1 cellular context compared by ENCODE assay signal in the genomic region with DNA sequence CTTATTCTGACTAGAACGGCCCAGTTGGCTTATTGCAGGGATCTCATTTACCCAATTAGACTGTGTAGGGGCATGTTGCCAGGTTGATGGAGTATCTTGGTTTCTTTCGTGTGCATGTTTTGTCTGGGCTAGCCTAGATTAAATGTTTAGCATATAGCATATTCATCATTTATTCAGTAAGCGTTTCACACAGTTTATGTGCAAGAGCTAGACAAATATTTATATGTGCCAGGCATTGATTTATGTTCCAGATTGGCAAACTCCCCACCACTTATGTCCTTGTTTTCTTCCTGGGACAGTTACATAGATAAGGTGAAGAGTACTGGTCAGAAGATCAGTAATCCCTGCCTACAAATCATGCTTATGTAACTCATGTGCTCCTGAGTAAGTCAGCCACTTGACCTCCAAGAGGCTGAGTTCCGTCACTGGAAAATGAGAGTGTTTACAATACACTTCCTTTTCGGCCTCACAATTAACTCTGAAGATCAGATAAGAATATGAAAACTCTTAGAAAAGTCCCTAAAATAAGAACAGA.
TF ChIP-seq lines count a peak whose summit lies in the region.

No MANE protein-coding gene starts in this region.

TF ChIP-seq in HEK293, 187 proteins besides CTCF, POLR2A, EP300 and RAD21 (continued from another document and continues in another):
- TF ChIP-seq, protein P1, sequence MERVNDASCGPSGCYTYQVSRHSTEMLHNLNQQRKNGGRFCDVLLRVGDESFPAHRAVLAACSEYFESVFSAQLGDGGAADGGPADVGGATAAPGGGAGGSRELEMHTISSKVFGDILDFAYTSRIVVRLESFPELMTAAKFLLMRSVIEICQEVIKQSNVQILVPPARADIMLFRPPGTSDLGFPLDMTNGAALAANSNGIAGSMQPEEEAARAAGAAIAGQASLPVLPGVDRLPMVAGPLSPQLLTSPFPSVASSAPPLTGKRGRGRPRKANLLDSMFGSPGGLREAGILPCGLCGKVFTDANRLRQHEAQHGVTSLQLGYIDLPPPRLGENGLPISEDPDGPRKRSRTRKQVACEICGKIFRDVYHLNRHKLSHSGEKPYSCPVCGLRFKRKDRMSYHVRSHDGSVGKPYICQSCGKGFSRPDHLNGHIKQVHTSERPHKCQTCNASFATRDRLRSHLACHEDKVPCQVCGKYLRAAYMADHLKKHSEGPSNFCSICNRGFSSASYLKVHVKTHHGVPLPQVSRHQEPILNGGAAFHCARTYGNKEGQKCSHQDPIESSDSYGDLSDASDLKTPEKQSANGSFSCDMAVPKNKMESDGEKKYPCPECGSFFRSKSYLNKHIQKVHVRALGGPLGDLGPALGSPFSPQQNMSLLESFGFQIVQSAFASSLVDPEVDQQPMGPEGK (tag by site-specific recombination; IDR thresholded peaks at IDR 0.05): peak; percentile 68
- TF ChIP-seq ZNF24 (tag by site-specific recombination; IDR thresholded peaks at IDR 0.05) (peak; percentile 94), ZNF350 (tag by site-specific recombination; IDR thresholded peaks at IDR 0.05) (no peak), REPIN1 (tag by site-specific recombination; IDR thresholded peaks at IDR 0.05; ENCODE audit: low read depth) (no peak), RBAK (tag by site-specific recombination; IDR thresholded peaks at IDR 0.05) (no peak), KLF16 (tag by site-specific recombination; IDR thresholded peaks at IDR 0.05) (no peak), KLF7 (tag by site-specific recombination; IDR thresholded peaks at IDR 0.05; ENCODE audit: borderline replicate concordance) (no peak), ZNF140 (tag by site-specific recombination; IDR thresholded peaks at IDR 0.05) (no peak), ZNF48 (tag by site-specific recombination; IDR thresholded peaks at IDR 0.05) (no peak), ZNF654 (tag by site-specific recombination; IDR thresholded peaks at IDR 0.05; ENCODE audit: low read depth) (no peak), ZNF621 (tag by site-specific recombination; IDR thresholded peaks at IDR 0.05) (no peak), ZNF560 (tag by site-specific recombination; IDR thresholded peaks at IDR 0.05; ENCODE audit: borderline replicate concordance) (no peak), ZNF433 (tag by site-specific recombination; IDR thresholded peaks at IDR 0.05; ENCODE audit: low read depth) (no peak), ZNF830 (tag by site-specific recombination; IDR thresholded peaks at IDR 0.05; ENCODE audit: low read depth) (no peak), ZNF248 (tag by site-specific recombination; IDR thresholded peaks at IDR 0.05) (no peak), ZNF843 (tag by site-specific recombination; IDR thresholded peaks at IDR 0.05) (peak; percentile 94), ZNF76 (tag by site-specific recombination; IDR thresholded peaks at IDR 0.05; ENCODE audit: borderline replicate concordance, low read depth) (0 out of 2 replicates have a peak, but pooled peaks have one; percentile 16), ZNF10 (tag by site-specific recombination; IDR thresholded peaks at IDR 0.05) (peak; percentile 88), ZNF394 (tag by site-specific recombination; IDR thresholded peaks at IDR 0.05; ENCODE audit: borderline replicate concordance) (peak; percentile 95), YY1 (tag by site-specific recombination; IDR thresholded peaks at IDR 0.05) (no peak), ZNF473 (tag by site-specific recombination; IDR thresholded peaks at IDR 0.05) (no peak), ZNF132 (tag by site-specific recombination; IDR thresholded peaks at IDR 0.05; ENCODE audit: borderline replicate concordance) (no peak), ZNF544 (tag by site-specific recombination; IDR thresholded peaks at IDR 0.05) (no peak), GFI1B (tag by site-specific recombination; IDR thresholded peaks at IDR 0.05) (peak; percentile 88), ZBTB7A (tag by site-specific recombination; IDR thresholded peaks at IDR 0.05; ENCODE audit: low read depth) (no peak), ZNF670 (tag by site-specific recombination; IDR thresholded peaks at IDR 0.05; ENCODE audit: low read depth) (no peak), SP3 (tag by site-specific recombination; IDR thresholded peaks at IDR 0.05) (0 out of 2 replicates have a peak, but pooled peaks have one; percentile 31), KLF9 (tag by site-specific recombination; IDR thresholded peaks at IDR 0.05; ENCODE audit: low read depth) (no peak), ZNF837 (tag by site-specific recombination; IDR thresholded peaks at IDR 0.05) (no peak), ZXDB (tag by site-specific recombination; IDR thresholded peaks at IDR 0.05) (peak; percentile 96), MYNN (tag by site-specific recombination; IDR thresholded peaks at IDR 0.05; ENCODE audit: borderline replicate concordance) (no peak), ZNF114 (tag by site-specific recombination; IDR thresholded peaks at IDR 0.05) (no peak), ZFP37 (tag by site-specific recombination; IDR thresholded peaks at IDR 0.05) (0 out of 2 replicates have a peak, but pooled peaks have one; percentile 72), ZNF561 (tag by site-specific recombination; IDR thresholded peaks at IDR 0.05; ENCODE audit: borderline replicate concordance) (0 out of 2 replicates have a peak, but pooled peaks have one; percentile 29), KLF8 (tag by site-specific recombination; IDR thresholded peaks at IDR 0.05) (peak; percentile 72), ZBTB17 (tag by site-specific recombination; IDR thresholded peaks at IDR 0.05) (peak; percentile 88), ZBTB20 (tag by site-specific recombination; IDR thresholded peaks at IDR 0.05) (no peak), ZNF302 (tag by site-specific recombination; IDR thresholded peaks at IDR 0.05; ENCODE audit: low read depth) (no peak), GLIS2 (tag by site-specific recombination; IDR thresholded peaks at IDR 0.05) (no peak), ZNF133 (tag by site-specific recombination; IDR thresholded peaks at IDR 0.05) (no peak), ZNF529 (tag by site-specific recombination; IDR thresholded peaks at IDR 0.05; ENCODE audit: insufficient replicate concordance) (no peak), GLI4 (tag by site-specific recombination; IDR thresholded peaks at IDR 0.05) (no peak), OVOL3 (tag by site-specific recombination; IDR thresholded peaks at IDR 0.05) (peak; percentile 99), ZEB2 (tag by site-specific recombination; IDR thresholded peaks at IDR 0.05) (peak; percentile 92; the same call in 1 of the 2 replicates), ZFHX2 (tag by site-specific recombination; conservative IDR thresholded peaks at IDR 0.05) (no peak), ZNF138 (tag by site-specific recombination; IDR thresholded peaks at IDR 0.05; ENCODE audit: borderline replicate concordance) (no peak), ZNF747 (tag by site-specific recombination; IDR thresholded peaks at IDR 0.05) (no peak), ZNF23 (tag by site-specific recombination; IDR thresholded peaks at IDR 0.05; ENCODE audit: borderline replicate concordance) (no peak), ZNF211 (tag by site-specific recombination; IDR thresholded peaks at IDR 0.05; ENCODE audit: low read depth) (no peak), SALL2 (tag by site-specific recombination; IDR thresholded peaks at IDR 0.05; ENCODE audit: borderline replicate concordance) (no peak), ZNF777 (tag by site-specific recombination; IDR thresholded peaks at IDR 0.05; ENCODE audit: borderline replicate concordance) (no peak)
- TF ChIP-seq, protein P2, sequence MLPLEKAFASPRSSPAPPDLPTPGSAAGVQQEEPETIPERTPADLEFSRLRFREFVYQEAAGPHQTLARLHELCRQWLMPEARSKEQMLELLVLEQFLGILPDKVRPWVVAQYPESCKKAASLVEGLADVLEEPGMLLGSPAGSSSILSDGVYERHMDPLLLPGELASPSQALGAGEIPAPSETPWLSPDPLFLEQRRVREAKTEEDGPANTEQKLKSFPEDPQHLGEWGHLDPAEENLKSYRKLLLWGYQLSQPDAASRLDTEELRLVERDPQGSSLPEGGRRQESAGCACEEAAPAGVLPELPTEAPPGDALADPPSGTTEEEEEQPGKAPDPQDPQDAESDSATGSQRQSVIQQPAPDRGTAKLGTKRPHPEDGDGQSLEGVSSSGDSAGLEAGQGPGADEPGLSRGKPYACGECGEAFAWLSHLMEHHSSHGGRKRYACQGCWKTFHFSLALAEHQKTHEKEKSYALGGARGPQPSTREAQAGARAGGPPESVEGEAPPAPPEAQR (tag by site-specific recombination; IDR thresholded peaks at IDR 0.05): no peak
- TF ChIP-seq, protein P3, sequence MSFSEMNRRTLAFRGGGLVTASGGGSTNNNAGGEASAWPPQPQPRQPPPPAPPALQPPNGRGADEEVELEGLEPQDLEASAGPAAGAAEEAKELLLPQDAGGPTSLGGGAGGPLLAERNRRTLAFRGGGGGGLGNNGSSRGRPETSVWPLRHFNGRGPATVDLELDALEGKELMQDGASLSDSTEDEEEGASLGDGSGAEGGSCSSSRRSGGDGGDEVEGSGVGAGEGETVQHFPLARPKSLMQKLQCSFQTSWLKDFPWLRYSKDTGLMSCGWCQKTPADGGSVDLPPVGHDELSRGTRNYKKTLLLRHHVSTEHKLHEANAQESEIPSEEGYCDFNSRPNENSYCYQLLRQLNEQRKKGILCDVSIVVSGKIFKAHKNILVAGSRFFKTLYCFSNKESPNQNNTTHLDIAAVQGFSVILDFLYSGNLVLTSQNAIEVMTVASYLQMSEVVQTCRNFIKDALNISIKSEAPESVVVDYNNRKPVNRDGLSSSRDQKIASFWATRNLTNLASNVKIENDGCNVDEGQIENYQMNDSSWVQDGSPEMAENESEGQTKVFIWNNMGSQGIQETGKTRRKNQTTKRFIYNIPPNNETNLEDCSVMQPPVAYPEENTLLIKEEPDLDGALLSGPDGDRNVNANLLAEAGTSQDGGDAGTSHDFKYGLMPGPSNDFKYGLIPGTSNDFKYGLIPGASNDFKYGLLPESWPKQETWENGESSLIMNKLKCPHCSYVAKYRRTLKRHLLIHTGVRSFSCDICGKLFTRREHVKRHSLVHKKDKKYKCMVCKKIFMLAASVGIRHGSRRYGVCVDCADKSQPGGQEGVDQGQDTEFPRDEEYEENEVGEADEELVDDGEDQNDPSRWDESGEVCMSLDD (tag by site-specific recombination; IDR thresholded peaks at IDR 0.05): no peak
- TF ChIP-seq, protein P4, sequence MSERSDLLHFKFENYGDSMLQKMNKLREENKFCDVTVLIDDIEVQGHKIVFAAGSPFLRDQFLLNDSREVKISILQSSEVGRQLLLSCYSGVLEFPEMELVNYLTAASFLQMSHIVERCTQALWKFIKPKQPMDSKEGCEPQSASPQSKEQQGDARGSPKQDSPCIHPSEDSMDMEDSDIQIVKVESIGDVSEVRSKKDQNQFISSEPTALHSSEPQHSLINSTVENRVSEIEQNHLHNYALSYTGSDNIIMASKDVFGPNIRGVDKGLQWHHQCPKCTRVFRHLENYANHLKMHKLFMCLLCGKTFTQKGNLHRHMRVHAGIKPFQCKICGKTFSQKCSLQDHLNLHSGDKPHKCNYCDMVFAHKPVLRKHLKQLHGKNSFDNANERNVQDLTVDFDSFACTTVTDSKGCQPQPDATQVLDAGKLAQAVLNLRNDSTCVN (tag by site-specific recombination; optimal IDR thresholded peaks at IDR 0.05): no peak
- TF ChIP-seq, protein P5, sequence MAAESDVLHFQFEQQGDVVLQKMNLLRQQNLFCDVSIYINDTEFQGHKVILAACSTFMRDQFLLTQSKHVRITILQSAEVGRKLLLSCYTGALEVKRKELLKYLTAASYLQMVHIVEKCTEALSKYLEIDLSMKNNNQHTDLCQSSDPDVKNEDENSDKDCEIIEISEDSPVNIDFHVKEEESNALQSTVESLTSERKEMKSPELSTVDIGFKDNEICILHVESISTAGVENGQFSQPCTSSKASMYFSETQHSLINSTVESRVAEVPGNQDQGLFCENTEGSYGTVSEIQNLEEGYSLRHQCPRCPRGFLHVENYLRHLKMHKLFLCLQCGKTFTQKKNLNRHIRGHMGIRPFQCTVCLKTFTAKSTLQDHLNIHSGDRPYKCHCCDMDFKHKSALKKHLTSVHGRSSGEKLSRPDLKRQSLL (tag by site-specific recombination; IDR thresholded peaks at IDR 0.05): no peak
- TF ChIP-seq, protein P6, sequence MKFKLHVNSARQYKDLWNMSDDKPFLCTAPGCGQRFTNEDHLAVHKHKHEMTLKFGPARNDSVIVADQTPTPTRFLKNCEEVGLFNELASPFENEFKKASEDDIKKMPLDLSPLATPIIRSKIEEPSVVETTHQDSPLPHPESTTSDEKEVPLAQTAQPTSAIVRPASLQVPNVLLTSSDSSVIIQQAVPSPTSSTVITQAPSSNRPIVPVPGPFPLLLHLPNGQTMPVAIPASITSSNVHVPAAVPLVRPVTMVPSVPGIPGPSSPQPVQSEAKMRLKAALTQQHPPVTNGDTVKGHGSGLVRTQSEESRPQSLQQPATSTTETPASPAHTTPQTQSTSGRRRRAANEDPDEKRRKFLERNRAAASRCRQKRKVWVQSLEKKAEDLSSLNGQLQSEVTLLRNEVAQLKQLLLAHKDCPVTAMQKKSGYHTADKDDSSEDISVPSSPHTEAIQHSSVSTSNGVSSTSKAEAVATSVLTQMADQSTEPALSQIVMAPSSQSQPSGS (tag by site-specific recombination; IDR thresholded peaks at IDR 0.05; ENCODE audit: low read depth): no peak
- TF ChIP-seq, protein P7, sequence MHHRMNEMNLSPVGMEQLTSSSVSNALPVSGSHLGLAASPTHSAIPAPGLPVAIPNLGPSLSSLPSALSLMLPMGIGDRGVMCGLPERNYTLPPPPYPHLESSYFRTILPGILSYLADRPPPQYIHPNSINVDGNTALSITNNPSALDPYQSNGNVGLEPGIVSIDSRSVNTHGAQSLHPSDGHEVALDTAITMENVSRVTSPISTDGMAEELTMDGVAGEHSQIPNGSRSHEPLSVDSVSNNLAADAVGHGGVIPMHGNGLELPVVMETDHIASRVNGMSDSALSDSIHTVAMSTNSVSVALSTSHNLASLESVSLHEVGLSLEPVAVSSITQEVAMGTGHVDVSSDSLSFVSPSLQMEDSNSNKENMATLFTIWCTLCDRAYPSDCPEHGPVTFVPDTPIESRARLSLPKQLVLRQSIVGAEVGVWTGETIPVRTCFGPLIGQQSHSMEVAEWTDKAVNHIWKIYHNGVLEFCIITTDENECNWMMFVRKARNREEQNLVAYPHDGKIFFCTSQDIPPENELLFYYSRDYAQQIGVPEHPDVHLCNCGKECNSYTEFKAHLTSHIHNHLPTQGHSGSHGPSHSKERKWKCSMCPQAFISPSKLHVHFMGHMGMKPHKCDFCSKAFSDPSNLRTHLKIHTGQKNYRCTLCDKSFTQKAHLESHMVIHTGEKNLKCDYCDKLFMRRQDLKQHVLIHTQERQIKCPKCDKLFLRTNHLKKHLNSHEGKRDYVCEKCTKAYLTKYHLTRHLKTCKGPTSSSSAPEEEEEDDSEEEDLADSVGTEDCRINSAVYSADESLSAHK (tag by site-specific recombination; IDR thresholded peaks at IDR 0.05): peak; percentile 50; the same call in 1 of the 2 replicates
- TF ChIP-seq, protein P8, sequence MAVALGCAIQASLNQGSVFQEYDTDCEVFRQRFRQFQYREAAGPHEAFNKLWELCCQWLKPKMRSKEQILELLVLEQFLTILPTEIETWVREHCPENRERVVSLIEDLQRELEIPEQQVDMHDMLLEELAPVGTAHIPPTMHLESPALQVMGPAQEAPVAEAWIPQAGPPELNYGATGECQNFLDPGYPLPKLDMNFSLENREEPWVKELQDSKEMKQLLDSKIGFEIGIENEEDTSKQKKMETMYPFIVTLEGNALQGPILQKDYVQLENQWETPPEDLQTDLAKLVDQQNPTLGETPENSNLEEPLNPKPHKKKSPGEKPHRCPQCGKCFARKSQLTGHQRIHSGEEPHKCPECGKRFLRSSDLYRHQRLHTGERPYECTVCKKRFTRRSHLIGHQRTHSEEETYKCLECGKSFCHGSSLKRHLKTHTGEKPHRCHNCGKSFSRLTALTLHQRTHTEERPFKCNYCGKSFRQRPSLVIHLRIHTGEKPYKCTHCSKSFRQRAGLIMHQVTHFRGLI (tag by site-specific recombination; IDR thresholded peaks at IDR 0.05): no peak; the same call in 1 of the 2 replicates
